11 cellular contexts compared by ENCODE assay signal in the genomic region with DNA sequence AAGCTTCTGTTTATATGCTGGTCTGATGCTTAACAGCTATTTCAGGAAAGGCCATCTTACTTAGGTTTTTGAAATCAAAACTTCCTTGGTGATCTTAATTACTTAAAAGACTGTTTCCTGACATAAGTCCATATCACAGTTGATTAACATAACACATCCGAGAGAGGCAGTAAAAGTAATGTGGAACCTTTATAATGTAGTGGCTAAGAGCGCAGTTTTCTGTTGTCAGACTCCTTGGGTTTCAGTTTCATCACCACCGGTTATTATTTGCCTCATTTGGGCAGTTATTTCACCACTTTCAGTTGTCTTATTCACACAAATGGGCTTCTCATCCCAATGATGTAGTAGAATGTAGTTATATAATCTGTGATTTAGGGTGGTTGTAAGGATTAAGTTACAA. TPM values are rescaled to one million over a fixed set of nuclear protein-coding genes. Genes with fewer than 3 reads are reported as not detected.
A peak's percentile ranks its signal among the peaks of the same experiment; 100 is the strongest.
DNase-seq lines count a peak whose midpoint lies in the region; ATAC-seq and TF ChIP-seq lines count a peak whose summit lies in the region.
"Had no signal": no experiment of that assay in that cellular context is flagged by ENCODE, and none has a peak within 500 bp of the region (broad histone marks: within the 10 kb centered on the region; RNA-seq: fewer than 3 reads in every experiment).

No MANE protein-coding gene starts in this region.

- peaks cover 17% of the 10 kb centered on the region for H3K36me3 Mint-ChIP-seq in MCF 10A (ENCODE audit: insufficient read depth, unreplicated experiment)

- H3K9ac ChIP-seq in mammary epithelial cell (ENCODE audit: insufficient read depth, low read length): no peak overlapping the region
- H3K9ac ChIP-seq in KMS-11: no peak overlapping the region; the same call in 1 of the 2 replicates

- in situ Hi-C loops in mammary epithelial cell (cut with MboI; ENCODE audit: low sequenced_read_pairs in 2 of 2): no loop called here

- BruUV-seq in MCF 10A (replicated peaks; lab: Mats Ljungman, UMichigan): no TSS peak
- no TSS peak for BruUV-seq in mammary epithelial cell (replicated peaks; lab: Mats Ljungman, UMichigan)
- no TSS peak for BruUV-seq in PC-9 (replicated peaks; lab: Mats Ljungman, UMichigan)

- H3K4me3 Mint-ChIP-seq in MCF 10A (ENCODE audit: unreplicated experiment): no peak overlapping the region

- H3K4me2 ChIP-seq in mammary epithelial cell (ENCODE audit: insufficient read depth, low read depth, low read length) (no peak overlapping the region), KMS-11 (peak overlapping the region; percentile 67), PC-9 (no peak overlapping the region)

- no peaks in the 10 kb centered on the region for H3K9me3 Mint-ChIP-seq in MCF 10A (ENCODE audit: unreplicated experiment)

- DNase-seq in MCF 10A (ENCODE audit: unreplicated experiment) (peak; percentile 17), mammary epithelial cell (no peak), PC-9 (no peak), NCI-H2081 (lab: John Stamatoyannopoulos, UW) (no peak), 8988T (no peak), NCI-H510A (lab: John Stamatoyannopoulos, UW) (no peak)
- DNase-seq: heart left ventricle, occipital lobe had no signal

- H3K4me1 ChIP-seq in mammary epithelial cell (ENCODE audit: insufficient read depth, low read length): peaks cover 8% of the 10 kb centered on the region
- peaks cover 51% of the 10 kb centered on the region for H3K4me1 ChIP-seq in KMS-11 (ENCODE audit: low read depth, poor library complexity, severe bottlenecking)
- no peaks in the 10 kb centered on the region for H3K4me1 ChIP-seq in PC-9 (replicated peaks; ENCODE audit: insufficient read depth)

- H3K27ac Mint-ChIP-seq in MCF 10A (ENCODE audit: low read depth, unreplicated experiment): peak overlapping the region; percentile 69

- 98% methylated on average over 3 of the region's 3 CpGs for WGBS in mammary epithelial cell (ENCODE audit: low coverage, missing lambda C conversion rate)

- H3K27me3 Mint-ChIP-seq in MCF 10A (ENCODE audit: insufficient read depth, unreplicated experiment): no peaks in the 10 kb centered on the region

- TF ChIP-seq CTCF in MCF 10A (IDR thresholded peaks at IDR 0.05; ENCODE audit: unreplicated experiment): no peak
- TF ChIP-seq CTCF in mammary epithelial cell (conservative IDR thresholded peaks at IDR 0.05 in 1 of 2, IDR thresholded peaks at IDR 0.05 in 1 of 2; ENCODE audit: extremely low read depth in 1 of 2, insufficient read depth in 1 of 2, low read depth in 1 of 2, low read length in 2 of 2): no peak
- no peak for TF ChIP-seq CTCF in KMS-11 (conservative IDR thresholded peaks at IDR 0.05; ENCODE audit: low read depth, low read length)
- no peak for TF ChIP-seq CTCF in PC-9 (conservative IDR thresholded peaks at IDR 0.05)

- dilution Hi-C loops in mammary epithelial cell (cut with HindIII; ENCODE audit: low sequenced_read_pairs): no loop called here

- no peaks in the 10 kb centered on the region for H3F3A ChIP-seq in PC-9 (ENCODE audit: insufficient read depth, low read depth)

- H4K20me1 ChIP-seq in mammary epithelial cell (ENCODE audit: insufficient read depth, low read length): no peaks in the 10 kb centered on the region
- peaks cover 21% of the 10 kb centered on the region for H4K20me1 ChIP-seq in KMS-11 (ENCODE audit: insufficient read depth)
- peaks cover 15% of the 10 kb centered on the region for H4K20me1 ChIP-seq in PC-9 (ENCODE audit: insufficient read depth)

- POLR2A ChIA-PET in MCF 10A (lab: Yijun Ruan, JAX) (no interaction called here), PC-9 (lab: Charles Lee; ENCODE audit: unreplicated experiment) (no interaction called here)

- H3K4me3 ChIP-seq in mammary epithelial cell (replicated peaks in 1 of 3; ENCODE audit: insufficient read depth in 1 of 3, low read depth in 2 of 3, low read length in 3 of 3): no peak overlapping the region
- H3K4me3 ChIP-seq in KMS-11 (IDR thresholded peaks at IDR 0.05; ENCODE audit: insufficient read depth, low read depth, low read length): no peak overlapping the region
- H3K4me3 ChIP-seq in PC-9: no peak overlapping the region
- H3K4me3 ChIP-seq: heart left ventricle had no signal

- H3K79me2 ChIP-seq in mammary epithelial cell (ENCODE audit: insufficient read depth, low read length) (peaks cover 40% of the 10 kb centered on the region), KMS-11 (ENCODE audit: insufficient read depth, low read depth) (peaks cover 9% of the 10 kb centered on the region; the same call in 1 of the 2 replicates), PC-9 (ENCODE audit: low read depth) (peaks cover 15% of the 10 kb centered on the region)

- peak; percentile 79 for ATAC-seq in HG02678 (IDR thresholded peaks at IDR 0.05; ENCODE audit: unreplicated experiment)
- ATAC-seq: heart left ventricle had no signal

- H3K9me2 ChIP-seq in PC-9 (ENCODE audit: insufficient read depth): no peaks in the 10 kb centered on the region

- H3K4me1 Mint-ChIP-seq in MCF 10A (ENCODE audit: insufficient read depth, unreplicated experiment): peaks cover 21% of the 10 kb centered on the region

- H3K27ac ChIP-seq in mammary epithelial cell (ENCODE audit: insufficient read depth, low read depth, low read length) (no peak overlapping the region), KMS-11 (peak overlapping the region; percentile 14; the same call in 1 of the 2 replicates), PC-9 (no peak overlapping the region)
- H3K27ac ChIP-seq: VCaP had no signal

- H2AFZ ChIP-seq in mammary epithelial cell (ENCODE audit: low read depth, low read length) (no peak overlapping the region), KMS-11 (ENCODE audit: low read depth) (no peak overlapping the region), PC-9 (no peak overlapping the region)

- CTCF ChIA-PET in MCF 10A (lab: Yijun Ruan, JAX) (no interaction called here), mammary epithelial cell (lab: Charles Lee; ENCODE audit: low non-redundant PET) (no interaction called here), PC-9 (lab: Charles Lee) (no interaction called here)

- intact Hi-C loops in MCF 10A (cut with micrococcal nuclease): no loop called here
- intact Hi-C loops in mammary epithelial cell (cut with micrococcal nuclease): no loop called here
- intact Hi-C loops in PC-9 (cut with micrococcal nuclease; ENCODE audit: unreplicated experiment): no loop called here

- H3K9me3 ChIP-seq in mammary epithelial cell (replicated peaks; ENCODE audit: insufficient read depth, low read length): no peaks in the 10 kb centered on the region
- no peaks in the 10 kb centered on the region for H3K9me3 ChIP-seq in PC-9 (ENCODE audit: insufficient read depth, low read depth)
- H3K9me3 ChIP-seq: heart left ventricle had no signal

- H3K27me3 ChIP-seq in mammary epithelial cell (ENCODE audit: insufficient read depth, low read length) (no peaks in the 10 kb centered on the region), KMS-11 (ENCODE audit: insufficient read depth, low read depth) (no peaks in the 10 kb centered on the region), PC-9 (ENCODE audit: insufficient read depth, low read depth) (no peaks in the 10 kb centered on the region)
- H3K27me3 ChIP-seq: heart left ventricle had no signal

- H3K36me3 ChIP-seq in mammary epithelial cell (ENCODE audit: insufficient read depth, low read length): no peaks in the 10 kb centered on the region
- H3K36me3 ChIP-seq in KMS-11 (ENCODE audit: insufficient read depth): no peaks in the 10 kb centered on the region; the same call in 1 of the 2 replicates
- H3K36me3 ChIP-seq in PC-9 (ENCODE audit: low read depth): no peaks in the 10 kb centered on the region; the same call in 1 of the 2 replicates

RNA-seq across cellular contexts. Expression of gene TBC1D15, which starts 30.9 kb away (rescaled TPM):
- total RNA-seq in MCF 10A (2022) (42.4 and 43.8 TPM in 2 replicates), mammary epithelial cell (10 to 100 TPM; 12.5 to 25.6 TPM), PC-9 (2021) (36.0 and 41.3 TPM in 2 replicates)
- 11.3 TPM for polyA plus RNA-seq in mammary epithelial cell
- polyA minus RNA-seq in mammary epithelial cell: 33.2 TPM
